In the genomic region with DNA sequence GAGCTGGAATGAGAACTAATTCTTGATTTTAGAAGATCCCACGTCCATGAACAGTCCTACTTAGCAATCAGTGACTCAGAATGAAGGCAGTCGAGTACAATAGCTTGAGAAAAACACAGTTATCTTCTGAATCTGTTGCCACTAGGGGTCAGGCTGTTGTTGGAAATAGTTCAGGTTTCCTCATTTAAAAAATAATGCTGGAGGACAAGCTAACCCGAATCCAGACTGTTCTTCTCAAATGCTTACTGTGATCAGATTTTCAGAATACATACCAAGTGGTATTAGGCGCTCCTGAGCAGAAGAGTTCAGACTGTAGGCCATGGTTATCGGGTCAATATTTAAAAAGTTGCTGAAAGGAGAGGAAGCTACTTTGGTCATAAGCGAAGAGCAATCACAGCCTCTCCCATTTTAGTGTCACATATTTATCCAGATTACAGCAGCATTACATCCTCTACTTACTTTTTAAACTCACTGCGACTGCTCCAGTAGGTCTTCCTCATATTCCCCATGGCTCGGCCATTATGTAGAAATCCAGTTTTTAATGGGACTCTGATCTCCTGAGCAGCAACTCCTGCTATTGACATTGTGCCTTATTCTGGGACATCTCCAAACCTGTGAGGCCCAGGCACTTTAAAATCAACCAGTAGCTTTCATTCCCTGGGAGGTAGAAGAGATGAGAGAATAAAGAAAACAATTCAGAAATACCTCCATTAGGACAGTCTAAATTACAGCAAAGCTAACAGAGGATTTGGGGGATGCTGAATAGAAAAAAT, we compare ENCODE assay signal across 8 cellular contexts. TPM values are rescaled to one million over a fixed set of nuclear protein-coding genes. Genes with fewer than 3 reads are reported as not detected.
DNase-seq lines count a peak whose midpoint lies in the region; ATAC-seq and TF ChIP-seq lines count a peak whose summit lies in the region.

No MANE protein-coding gene starts in this region.

- ATAC-seq in activated B cell treated with CpG ODN at 0.5 μM for 24 hours (ENCODE audit: low read depth) (peak; percentile 45), GM21825 (IDR thresholded peaks at IDR 0.05; ENCODE audit: unreplicated experiment) (no peak)

- peaks cover 9 to 45% (median 12%) of the 10 kb centered on the region in 3 donors for H3K36me3 ChIP-seq in esophagus squamous epithelium
- H3K36me3 ChIP-seq in muscle layer of duodenum (ENCODE audit: control insufficient read depth in 1 of 2, insufficient read depth in 2 of 2, low read length in 2 of 2) = peaks cover 27 to 39% of the 10 kb centered on the region in 2 donors

- no peak overlapping the region for H3K4me3 Mint-ChIP-seq in activated B cell treated with CpG ODN at 0.5 μM for 24 hours

- intact Hi-C loops in activated B cell treated with CpG ODN at 0.5 μM for 24 hours (cut with micrococcal nuclease) (loop anchor here (1.0 to 2.0 kb wide), 5 partner anchors 32 to 834 kb away; no protein-coding TSS in a partner anchor), esophagus squamous epithelium (cut with DNase I) (no loop called here), posterior vena cava (cut with DNase I) (loop anchor here in 1 of 2 donors (10.0 kb wide), 1 partner anchor 330 kb away; no protein-coding TSS in a partner anchor)

- no peak for TF ChIP-seq POLR2A in esophagus squamous epithelium (IDR thresholded peaks at IDR 0.05)

- H3K9me3 ChIP-seq in esophagus squamous epithelium (no peaks in the 10 kb centered on the region), muscle layer of duodenum (ENCODE audit: control insufficient read depth in 1 of 2, low read length in 2 of 2) (no peaks in the 10 kb centered on the region)

- peaks cover 3% of the 10 kb centered on the region for H3K4me1 Mint-ChIP-seq in activated B cell treated with CpG ODN at 0.5 μM for 24 hours

- H3K4me3 ChIP-seq in esophagus squamous epithelium (peak overlapping the region in 2 of 4 donors; percentile 1 to 25), muscle layer of duodenum (ENCODE audit: low read depth in 1 of 2, low read length in 2 of 2) (peak overlapping the region in 1 of 2 donors; percentile 8)

- WGBS in esophagus squamous epithelium, 2 donors = 24% methylated on average over 8 of the region's 8 CpGs

- no peaks in the 10 kb centered on the region for H3K9me3 Mint-ChIP-seq in activated B cell treated with CpG ODN at 0.5 μM for 24 hours

- H3K27ac ChIP-seq in esophagus squamous epithelium (peak overlapping the region; percentile 54 to 94 (median 70)), muscle layer of duodenum (ENCODE audit: low read length) (peak overlapping the region; percentile 67)

- H3K27ac Mint-ChIP-seq in activated B cell treated with CpG ODN at 0.5 μM for 24 hours = no peak overlapping the region

- no peaks in the 10 kb centered on the region for H3K36me3 Mint-ChIP-seq in activated B cell treated with CpG ODN at 0.5 μM for 24 hours (ENCODE audit: low read depth)

- CTCF ChIA-PET in activated B cell treated with CpG ODN at 0.5 μM for 24 hours (lab: Charles Lee) = interaction anchor here (0.8 to 7.2 kb wide), 15 partner anchors 9 to 844 kb away, joined by 3 to 83 read pairs (median 8); no protein-coding TSS in a partner anchor

- DNase-seq in AG08396 (ENCODE audit: low spot score) = peak; percentile 66
- peak; percentile 79 for DNase-seq in NCI-H2171 treated with DMSO at 0.1 percent for 48 hours (lab: John Stamatoyannopoulos, UW)
- DNase-seq in activated B cell treated with CpG ODN at 0.5 μM for 24 hours = no peak
- DNase-seq in esophagus squamous epithelium (lab: John Stamatoyannopoulos, UW) = no peak
- DNase-seq in posterior vena cava (ENCODE audit: low spot score) = no peak

- POLR2A ChIA-PET in activated B cell treated with CpG ODN at 0.5 μM for 24 hours (lab: Charles Lee) = interaction anchor here (0.6 kb wide), 1 partner anchor 837 kb away, joined by 3 read pairs; no protein-coding TSS in a partner anchor

- peaks cover 32 to 77% (median 47%) of the 10 kb centered on the region in 3 donors for H3K4me1 ChIP-seq in esophagus squamous epithelium
- peaks cover 14 to 50% of the 10 kb centered on the region in 2 donors for H3K4me1 ChIP-seq in muscle layer of duodenum (ENCODE audit: control insufficient read depth in 1 of 2, insufficient read depth in 2 of 2, low read length in 2 of 2)

- H3K27me3 ChIP-seq in esophagus squamous epithelium (no peaks in the 10 kb centered on the region), muscle layer of duodenum (ENCODE audit: low read depth, low read length) (no peaks in the 10 kb centered on the region)

- peaks cover 17% of the 10 kb centered on the region for H3K27me3 Mint-ChIP-seq in activated B cell treated with CpG ODN at 0.5 μM for 24 hours

- peak; percentile 67 for TF ChIP-seq CTCF in GM12872 (IDR thresholded peaks at IDR 0.05; ENCODE audit: insufficient read depth, low read depth, low read length)
- no peak for TF ChIP-seq CTCF in activated B cell treated with CpG ODN at 0.5 μM for 24 hours (IDR thresholded peaks at IDR 0.05)
- peak; percentile 37 to 78 (median 70) for TF ChIP-seq CTCF in esophagus squamous epithelium (IDR thresholded peaks at IDR 0.05)

RNA-seq across cellular contexts. Expression of a gene that starts 10.9 kb away (rescaled TPM):
- 1.3 and 1.4 TPM in 2 replicates for total RNA-seq in activated B cell treated with CpG ODN at 0.5 μM for 24 hours
- total RNA-seq in esophagus squamous epithelium = 10 to 100 TPM; 23.3 to 95.9 (median 49.3) TPM
- 100 to 1,000 TPM in 1 of 2 donors, 10 to 100 TPM in 1; 84.4 to 151 TPM for total RNA-seq in posterior vena cava

RNA-seq across cellular contexts. Expression of a gene that starts 53.7 kb away (rescaled TPM):
- total RNA-seq in activated B cell treated with CpG ODN at 0.5 μM for 24 hours (242 and 281 TPM in 2 replicates), esophagus squamous epithelium (100 to 1,000 TPM in 3 of 4 donors, 10 to 100 TPM in 1; 93.9 to 156 (median 129) TPM), posterior vena cava (100 to 1,000 TPM; 192 to 209 TPM)

Comparison
In these comparisons a context has a peak if more than half of its experiments do, and no peak if none do; other contexts are left out.
1. DNase-seq: peak in AG08396 (single experiment) and NCI-H2171 treated with DMSO at 0.1 percent for 48 hours (single experiment); none in activated B cell treated with CpG ODN at 0.5 μM for 24 hours (single experiment), esophagus squamous epithelium (single experiment) and posterior vena cava (single experiment).
2. RNA of a gene that starts 10.9 kb away (total RNA-seq): 84.4 to 151 TPM in posterior vena cava and 23.3 to 95.9 TPM in esophagus squamous epithelium; 1.3 to 1.4 TPM in activated B cell treated with CpG ODN at 0.5 μM for 24 hours; every median in the first group is over 10 times any median in the second.